15 cellular contexts compared by ENCODE assay signal in genomic region chr17:46831573-46832305, GRCh38. TPM values are rescaled to one million over a fixed set of nuclear protein-coding genes. Genes with fewer than 3 reads are reported as not detected.
"Had no signal": no experiment of that assay in that cellular context is flagged by ENCODE, and none has a peak within 500 bp of the region (broad histone marks: within the 10 kb centered on the region; RNA-seq: fewer than 3 reads in every experiment).

No MANE protein-coding gene starts in this region.

- H3K9me3 Mint-ChIP-seq: activated CD4-positive, alpha-beta memory T cell treated with anti-CD3 and anti-CD28 coated beads for 36 hours; activated naive CD8-positive, alpha-beta T cell treated with anti-CD3 and anti-CD28 coated beads, Interleukin-2, amount 50 U/mL, for 24 hours; activated T-cell treated with anti-CD3 and anti-CD28 coated beads, Interleukin-2, amount 50 U/mL, for 4 hours; immature natural killer cell had no signal

- DNase-seq: activated CD4-positive, alpha-beta memory T cell treated with anti-CD3 and anti-CD28 coated beads for 36 hours; activated gamma-delta T cell; activated naive CD8-positive, alpha-beta T cell treated with anti-CD3 and anti-CD28 coated beads, Interleukin-2, amount 50 U/mL, for 24 hours; activated T-cell treated with anti-CD3 and anti-CD28 coated beads, Interleukin-2, amount 50 U/mL, for 4 hours; erythroblast; immature natural killer cell; naive B cell; occipital lobe; stimulated activated CD4-positive, alpha-beta T cell treated with anti-CD3 and anti-CD28 coated beads, Interleukin-4, amount 100 ng/mL, for 1 hour; stimulated activated CD8-positive, alpha-beta memory T cell treated with anti-CD3 and anti-CD28 coated beads, Interleukin-4, amount 100 ng/mL, for 48 hours; stimulated activated naive CD8-positive, alpha-beta T cell treated with anti-CD3 and anti-CD28 coated beads, Interleukin-15, Interleukin-2, amounts not matched to agents 100 U/mL and 50 U/mL, for 24 hours; testis had no signal

- H3K27ac Mint-ChIP-seq: activated CD4-positive, alpha-beta memory T cell treated with anti-CD3 and anti-CD28 coated beads for 36 hours; activated naive CD8-positive, alpha-beta T cell treated with anti-CD3 and anti-CD28 coated beads, Interleukin-2, amount 50 U/mL, for 24 hours; immature natural killer cell had no signal

- H3K4me1 ChIP-seq: testis had no signal

- H3K4me3 Mint-ChIP-seq: activated CD4-positive, alpha-beta memory T cell treated with anti-CD3 and anti-CD28 coated beads for 36 hours; activated naive CD8-positive, alpha-beta T cell treated with anti-CD3 and anti-CD28 coated beads, Interleukin-2, amount 50 U/mL, for 24 hours; activated T-cell treated with anti-CD3 and anti-CD28 coated beads, Interleukin-2, amount 50 U/mL, for 4 hours; immature natural killer cell; naive B cell had no signal

- H3K27me3 ChIP-seq: testis had no signal

- H3K27ac ChIP-seq: testis had no signal

- H3K4me3 ChIP-seq: testis had no signal

- H3K36me3 Mint-ChIP-seq: activated CD4-positive, alpha-beta memory T cell treated with anti-CD3 and anti-CD28 coated beads for 36 hours; immature natural killer cell; naive B cell had no signal

- H3K9me3 ChIP-seq: testis had no signal

RNA-seq across cellular contexts. Expression of gene WNT3, which starts 13.2 kb away (rescaled TPM):
- total RNA-seq: T-helper 2 cell treated with Interferon-gamma antibody and Interleukin-4, amounts not matched to agents 100 ng/mL and 5 ng/mL, for 36 hours had no signal

RNA-seq across cellular contexts. Expression of gene WNT9B, which starts 19.6 kb away (rescaled TPM):
- total RNA-seq: activated CD4-positive, alpha-beta memory T cell treated with anti-CD3 and anti-CD28 coated beads for 36 hours; activated T-cell treated with anti-CD3 and anti-CD28 coated beads, Interleukin-2, amount 50 U/mL, for 4 hours; occipital lobe; pulmonary artery endothelial cell; T-helper 2 cell treated with Interferon-gamma antibody and Interleukin-4, amounts not matched to agents 100 ng/mL and 5 ng/mL, for 36 hours; urinary bladder had no signal
- polyA plus RNA-seq: immature natural killer cell had no signal
